In genomic region chr7:22633954-22634474, GRCh38 we compare ENCODE assay signal across 16 cellular contexts.
DNase-seq lines count a peak whose midpoint lies in the region; ATAC-seq and TF ChIP-seq lines count a peak whose summit lies in the region.
"Had no signal": no experiment of that assay in that cellular context is flagged by ENCODE, and none has a peak within 500 bp of the region (broad histone marks: within the 10 kb centered on the region; RNA-seq: fewer than 3 reads in every experiment).

No MANE protein-coding gene starts in this region.

- POLR2A ChIA-PET in activated B cell treated with CpG ODN at 0.5 μM for 24 hours (lab: Charles Lee): interaction anchor here (0.5 kb wide), 1 partner anchor 68 kb away, joined by 3 read pairs; no protein-coding TSS in a partner anchor

- H3K4me3 ChIP-seq in fibroblast of mammary gland (ENCODE audit: control insufficient read depth, low read depth, low read length) (no peak overlapping the region), MG63 (no peak overlapping the region)

- H3K36me3 ChIP-seq in MG63: no peaks in the 10 kb centered on the region
- H3K36me3 ChIP-seq: BE2C had no signal

- intact Hi-C loops in activated B cell treated with CpG ODN at 0.5 μM for 24 hours (cut with micrococcal nuclease) (loop anchor here (2.0 kb wide), 1 partner anchor 15 kb away; no protein-coding TSS in a partner anchor), sciatic nerve (cut with DNase I) (no loop called here)

- TF ChIP-seq CTCF in activated B cell treated with CpG ODN at 0.5 μM for 24 hours (IDR thresholded peaks at IDR 0.05) (no peak), fibroblast of mammary gland (conservative IDR thresholded peaks at IDR 0.05; ENCODE audit: control insufficient read depth, insufficient read depth, low read depth, low read length) (no peak)

- H3K4me3 Mint-ChIP-seq in activated B cell treated with CpG ODN at 0.5 μM for 24 hours: no peak overlapping the region
- H3K4me3 Mint-ChIP-seq: CD4-positive, CD25-positive, alpha-beta regulatory T cell had no signal

- peak overlapping the region; percentile 26 for H3K27ac Mint-ChIP-seq in activated B cell treated with CpG ODN at 0.5 μM for 24 hours
- H3K27ac Mint-ChIP-seq: CD4-positive, CD25-positive, alpha-beta regulatory T cell had no signal

- H3K36me3 Mint-ChIP-seq in activated B cell treated with CpG ODN at 0.5 μM for 24 hours (ENCODE audit: low read depth): peaks cover 53% of the 10 kb centered on the region
- H3K36me3 Mint-ChIP-seq: CD4-positive, CD25-positive, alpha-beta regulatory T cell had no signal

- peaks cover 5% of the 10 kb centered on the region; the same call in 1 of the 2 replicates for H3K9me3 ChIP-seq in MG63
- H3K9me3 ChIP-seq: BE2C had no signal

- H3K27me3 Mint-ChIP-seq in activated B cell treated with CpG ODN at 0.5 μM for 24 hours: no peaks in the 10 kb centered on the region

- DNase-seq in DMS153 (lab: John Stamatoyannopoulos, UW) (peak; percentile 22), DMS153 treated with DMSO at 0.1 percent for 48 hours (lab: John Stamatoyannopoulos, UW; ENCODE audit: unreplicated experiment) (no peak), activated B cell treated with CpG ODN at 0.5 μM for 24 hours (no peak), fibroblast of mammary gland (ENCODE audit: low read depth) (peak; percentile 78), sciatic nerve (ENCODE audit: low spot score) (no peak), MG63 (no peak), NCI-H524 (lab: John Stamatoyannopoulos, UW) (no peak), SHP77 (lab: John Stamatoyannopoulos, UW) (no peak)
- DNase-seq: BE2C; CD4-positive, CD25-positive, alpha-beta regulatory T cell; COR-L47; NCI-H1092 treated with DMSO at 0.1 percent for 48 hours; NCI-H2081; NCI-H2171 treated with DMSO at 0.1 percent for 48 hours; NCI-H446 treated with DMSO at 0.1 percent for 48 hours had no signal

- CTCF ChIA-PET in activated B cell treated with CpG ODN at 0.5 μM for 24 hours (lab: Charles Lee): no interaction called here

- H3K4me1 Mint-ChIP-seq in activated B cell treated with CpG ODN at 0.5 μM for 24 hours: peaks cover 24% of the 10 kb centered on the region
- H3K4me1 Mint-ChIP-seq: CD4-positive, CD25-positive, alpha-beta regulatory T cell had no signal

- no peak for ATAC-seq in activated B cell treated with CpG ODN at 0.5 μM for 24 hours (ENCODE audit: low read depth)
- peak; percentile 80 for ATAC-seq in sciatic nerve
- ATAC-seq: Right ventricle myocardium inferior had no signal

- no peaks in the 10 kb centered on the region for H3K27me3 ChIP-seq in MG63
- H3K27me3 ChIP-seq: BE2C had no signal

- H3K9me3 Mint-ChIP-seq in activated B cell treated with CpG ODN at 0.5 μM for 24 hours: peaks cover under 1% of the 10 kb centered on the region

Comparison
In these comparisons a context has a peak if more than half of its experiments do, and no peak if none do; other contexts are left out.
1. DNase-seq: peak in DMS153 (single experiment) and fibroblast of mammary gland (single experiment); none in DMS153 treated with DMSO at 0.1 percent for 48 hours (single experiment), activated B cell treated with CpG ODN at 0.5 μM for 24 hours (single experiment), sciatic nerve (single experiment), MG63 (single experiment), NCI-H524 (0 of 2) and SHP77 (0 of 2).